Comparison of ENCODE assay signal across 1 cellular context in the genomic region with DNA sequence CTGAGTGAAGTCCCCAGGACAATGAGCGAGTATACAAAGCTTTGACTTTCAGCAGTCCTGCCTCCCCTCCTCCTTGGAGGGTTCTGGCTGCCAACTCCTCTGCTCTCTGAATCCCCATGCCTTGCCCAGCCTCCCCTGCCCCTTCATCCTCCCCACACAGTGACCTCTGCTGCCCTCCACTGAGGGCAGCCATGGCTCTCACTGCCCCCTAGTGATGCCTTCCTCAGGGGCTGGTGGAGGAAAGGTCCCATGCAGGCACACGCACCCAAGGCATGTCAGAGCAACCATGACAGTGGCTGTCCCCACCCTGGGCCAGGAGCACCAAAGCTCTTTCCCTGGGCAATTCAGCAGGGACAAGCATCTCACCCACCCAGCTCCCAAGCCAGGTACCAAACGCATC.
TF ChIP-seq lines count a peak whose summit lies in the region.

No MANE protein-coding gene starts in this region.

TF ChIP-seq in WTC11, 78 proteins besides CTCF, POLR2A, EP300 and RAD21 (continued from another document):
- TF ChIP-seq, protein P1, sequence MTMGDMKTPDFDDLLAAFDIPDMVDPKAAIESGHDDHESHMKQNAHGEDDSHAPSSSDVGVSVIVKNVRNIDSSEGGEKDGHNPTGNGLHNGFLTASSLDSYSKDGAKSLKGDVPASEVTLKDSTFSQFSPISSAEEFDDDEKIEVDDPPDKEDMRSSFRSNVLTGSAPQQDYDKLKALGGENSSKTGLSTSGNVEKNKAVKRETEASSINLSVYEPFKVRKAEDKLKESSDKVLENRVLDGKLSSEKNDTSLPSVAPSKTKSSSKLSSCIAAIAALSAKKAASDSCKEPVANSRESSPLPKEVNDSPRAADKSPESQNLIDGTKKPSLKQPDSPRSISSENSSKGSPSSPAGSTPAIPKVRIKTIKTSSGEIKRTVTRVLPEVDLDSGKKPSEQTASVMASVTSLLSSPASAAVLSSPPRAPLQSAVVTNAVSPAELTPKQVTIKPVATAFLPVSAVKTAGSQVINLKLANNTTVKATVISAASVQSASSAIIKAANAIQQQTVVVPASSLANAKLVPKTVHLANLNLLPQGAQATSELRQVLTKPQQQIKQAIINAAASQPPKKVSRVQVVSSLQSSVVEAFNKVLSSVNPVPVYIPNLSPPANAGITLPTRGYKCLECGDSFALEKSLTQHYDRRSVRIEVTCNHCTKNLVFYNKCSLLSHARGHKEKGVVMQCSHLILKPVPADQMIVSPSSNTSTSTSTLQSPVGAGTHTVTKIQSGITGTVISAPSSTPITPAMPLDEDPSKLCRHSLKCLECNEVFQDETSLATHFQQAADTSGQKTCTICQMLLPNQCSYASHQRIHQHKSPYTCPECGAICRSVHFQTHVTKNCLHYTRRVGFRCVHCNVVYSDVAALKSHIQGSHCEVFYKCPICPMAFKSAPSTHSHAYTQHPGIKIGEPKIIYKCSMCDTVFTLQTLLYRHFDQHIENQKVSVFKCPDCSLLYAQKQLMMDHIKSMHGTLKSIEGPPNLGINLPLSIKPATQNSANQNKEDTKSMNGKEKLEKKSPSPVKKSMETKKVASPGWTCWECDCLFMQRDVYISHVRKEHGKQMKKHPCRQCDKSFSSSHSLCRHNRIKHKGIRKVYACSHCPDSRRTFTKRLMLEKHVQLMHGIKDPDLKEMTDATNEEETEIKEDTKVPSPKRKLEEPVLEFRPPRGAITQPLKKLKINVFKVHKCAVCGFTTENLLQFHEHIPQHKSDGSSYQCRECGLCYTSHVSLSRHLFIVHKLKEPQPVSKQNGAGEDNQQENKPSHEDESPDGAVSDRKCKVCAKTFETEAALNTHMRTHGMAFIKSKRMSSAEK (CRISPR knock-in tag; IDR thresholded peaks at IDR 0.05; ENCODE audit: borderline replicate concordance): no peak
- no peak for TF ChIP-seq ZNF317 (CRISPR knock-in tag; IDR thresholded peaks at IDR 0.05; ENCODE audit: borderline replicate concordance, low read depth)
- no peak for TF ChIP-seq RORB (CRISPR knock-in tag; IDR thresholded peaks at IDR 0.05)
- no peak for TF ChIP-seq ETV6 (CRISPR knock-in tag; IDR thresholded peaks at IDR 0.05)
- no peak for TF ChIP-seq ZNF121 (CRISPR knock-in tag; IDR thresholded peaks at IDR 0.05)
